In genomic region chr11:3893311-3893710, GRCh38 we compare ENCODE assay signal across 10 cellular contexts. TPM values are rescaled to one million over a fixed set of nuclear protein-coding genes. Genes with fewer than 3 reads are reported as not detected.
DNase-seq lines count a peak whose midpoint lies in the region; ATAC-seq and TF ChIP-seq lines count a peak whose summit lies in the region.
"Had no signal": no experiment of that assay in that cellular context is flagged by ENCODE, and none has a peak within 500 bp of the region (broad histone marks: within the 10 kb centered on the region; RNA-seq: fewer than 3 reads in every experiment).

No MANE protein-coding gene starts in this region.

- no peaks in the 10 kb centered on the region for H3K36me3 Mint-ChIP-seq in MCF 10A (ENCODE audit: insufficient read depth, unreplicated experiment)
- H3K36me3 Mint-ChIP-seq in IgD-negative memory B cell = no peaks in the 10 kb centered on the region
- no peaks in the 10 kb centered on the region for H3K36me3 Mint-ChIP-seq in dendritic cell treated with granulocyte-macrophage colony-stimulating factor and Interleukin-4, amounts not matched to agents 40 ng/mL and 50 ng/mL, for 4 days (ENCODE audit: low read depth)

- H3K27me3 Mint-ChIP-seq in MCF 10A (ENCODE audit: insufficient read depth, unreplicated experiment) = no peaks in the 10 kb centered on the region
- no peaks in the 10 kb centered on the region for H3K27me3 Mint-ChIP-seq in IgD-negative memory B cell
- no peaks in the 10 kb centered on the region for H3K27me3 Mint-ChIP-seq in dendritic cell treated with granulocyte-macrophage colony-stimulating factor and Interleukin-4, amounts not matched to agents 40 ng/mL and 50 ng/mL, for 4 days

- DNase-seq in breast epithelium (ENCODE audit: low spot score in 2 of 2) = no peak
- DNase-seq in MCF 10A (ENCODE audit: unreplicated experiment) = no peak
- DNase-seq in upper lobe of left lung = no peak
- DNase-seq in GM13977 (ENCODE audit: low spot score) = no peak
- DNase-seq in NCI-H128 (lab: John Stamatoyannopoulos, UW; ENCODE audit: unreplicated experiment) = no peak
- DNase-seq in erythroblast (lab: John Stamatoyannopoulos, UW) = no peak
- DNase-seq: foreskin melanocyte had no signal

- H3K4me3 Mint-ChIP-seq in MCF 10A (ENCODE audit: unreplicated experiment) = no peak overlapping the region
- H3K4me3 Mint-ChIP-seq in IgD-negative memory B cell = peak overlapping the region; percentile 40 to 90 (median 79)
- H3K4me3 Mint-ChIP-seq in dendritic cell treated with granulocyte-macrophage colony-stimulating factor and Interleukin-4, amounts not matched to agents 40 ng/mL and 50 ng/mL, for 4 days = no peak overlapping the region

- H3K27me3 ChIP-seq in breast epithelium (no peaks in the 10 kb centered on the region), upper lobe of left lung (no peaks in the 10 kb centered on the region)

- no peak for TF ChIP-seq POLR2A in breast epithelium (IDR thresholded peaks at IDR 0.05)
- TF ChIP-seq POLR2A in upper lobe of left lung (IDR thresholded peaks at IDR 0.05) = no peak
- TF ChIP-seq POLR2A in erythroblast (IDR thresholded peaks at IDR 0.05; ENCODE audit: low read length) = no peak

- H3K27ac ChIP-seq in breast epithelium (peak overlapping the region; percentile 88 to 89), upper lobe of left lung (peak overlapping the region in 3 of 4 donors; percentile 73 to 80 (median 77))

- no peak overlapping the region for H3K4me3 ChIP-seq in breast epithelium
- no peak overlapping the region for H3K4me3 ChIP-seq in upper lobe of left lung

- H3K4me1 ChIP-seq in breast epithelium (peaks cover 0 to 7% of the 10 kb centered on the region in 2 donors), upper lobe of left lung (peaks cover 12 to 18% (median 16%) of the 10 kb centered on the region in 4 donors)

- WGBS in upper lobe of left lung, 2 donors = 88 to 90% methylated on average over 2 of the region's 2 CpGs

- H3K9me3 Mint-ChIP-seq in MCF 10A (ENCODE audit: unreplicated experiment) = no peaks in the 10 kb centered on the region
- H3K9me3 Mint-ChIP-seq in IgD-negative memory B cell = no peaks in the 10 kb centered on the region
- no peaks in the 10 kb centered on the region for H3K9me3 Mint-ChIP-seq in dendritic cell treated with granulocyte-macrophage colony-stimulating factor and Interleukin-4, amounts not matched to agents 40 ng/mL and 50 ng/mL, for 4 days

- H3K9me3 ChIP-seq in breast epithelium (no peaks in the 10 kb centered on the region), upper lobe of left lung (no peaks in the 10 kb centered on the region)

- H3K36me3 ChIP-seq in breast epithelium = no peaks in the 10 kb centered on the region
- H3K36me3 ChIP-seq in upper lobe of left lung = no peaks in the 10 kb centered on the region

- POLR2A ChIA-PET in MCF 10A (lab: Yijun Ruan, JAX) = no interaction called here

- no peak for ATAC-seq in upper lobe of left lung (ENCODE audit: low FRiP score in 2 of 2)

- H3K27ac Mint-ChIP-seq in MCF 10A (ENCODE audit: low read depth, unreplicated experiment) = no peak overlapping the region
- H3K27ac Mint-ChIP-seq in IgD-negative memory B cell = peak overlapping the region in 2 of 3 donors; percentile 75 to 85
- H3K27ac Mint-ChIP-seq in dendritic cell treated with granulocyte-macrophage colony-stimulating factor and Interleukin-4, amounts not matched to agents 40 ng/mL and 50 ng/mL, for 4 days = peak overlapping the region; percentile 94

- CTCF ChIA-PET in MCF 10A (lab: Yijun Ruan, JAX) = no interaction called here

- no TSS peak for BruUV-seq in MCF 10A (replicated peaks; lab: Mats Ljungman, UMichigan)

- TF ChIP-seq CTCF in breast epithelium (IDR thresholded peaks at IDR 0.05) (no peak), MCF 10A (IDR thresholded peaks at IDR 0.05; ENCODE audit: unreplicated experiment) (no peak), upper lobe of left lung (IDR thresholded peaks at IDR 0.05) (no peak), GM13977 (IDR thresholded peaks at IDR 0.05; ENCODE audit: extremely low read depth, insufficient read depth, missing control alignments) (no peak)

- intact Hi-C loops in breast epithelium (cut with DNase I; ENCODE audit: low total_unique reads) = no loop called here
- intact Hi-C loops in MCF 10A (cut with micrococcal nuclease) = no loop called here
- intact Hi-C loops in dendritic cell treated with granulocyte-macrophage colony-stimulating factor and Interleukin-4, amounts not matched to agents 40 ng/mL and 50 ng/mL, for 4 days (cut with micrococcal nuclease) = no loop called here

- TF ChIP-seq EP300 in upper lobe of left lung (IDR thresholded peaks at IDR 0.05) = no peak

- in situ Hi-C loops in GM13977 (cut with MboI; ENCODE audit: low pct_unique_long_range_greater_than_20kb, low sequenced_read_pairs, unreplicated experiment) = no loop called here

- H3K4me1 Mint-ChIP-seq in MCF 10A (ENCODE audit: insufficient read depth, unreplicated experiment) (no peaks in the 10 kb centered on the region), IgD-negative memory B cell (peaks cover 50 to 64% (median 51%) of the 10 kb centered on the region in 3 donors)
- H3K4me1 Mint-ChIP-seq in dendritic cell treated with granulocyte-macrophage colony-stimulating factor and Interleukin-4, amounts not matched to agents 40 ng/mL and 50 ng/mL, for 4 days (ENCODE audit: low read depth) = peaks cover 49% of the 10 kb centered on the region

RNA-seq across cellular contexts. Expression of gene STIM1, which starts 37.8 kb away (rescaled TPM):
- total RNA-seq in breast epithelium = 10 to 100 TPM; 44.2 to 68.2 (median 47.9) TPM
- total RNA-seq in MCF 10A (2022) = 41.2 and 56.2 TPM in 2 replicates
- polyA plus RNA-seq in IgD-negative memory B cell = 22.1 TPM
- total RNA-seq in upper lobe of left lung = 10 to 100 TPM; 39.7 to 81.8 (median 56.5) TPM

RNA-seq across cellular contexts. Expression of gene RHOG, which starts 52.6 kb away (rescaled TPM):
- total RNA-seq in breast epithelium (10 to 100 TPM; 37.0 to 68.2 (median 37.0) TPM), MCF 10A (2022) (32.6 and 35.7 TPM in 2 replicates), upper lobe of left lung (100 to 1,000 TPM in 2 of 6 donors, 10 to 100 TPM in 4; 67.0 to 137 (median 85.1) TPM)
- polyA plus RNA-seq in IgD-negative memory B cell = 199 TPM
- polyA plus RNA-seq: neural cell had no signal

Comparison
In these comparisons a context has a peak if more than half of its experiments do, and no peak if none do; other contexts are left out.
1. H3K4me3 Mint-ChIP-seq: peak in IgD-negative memory B cell (4 of 4); none in MCF 10A (single experiment) and dendritic cell treated with granulocyte-macrophage colony-stimulating factor and Interleukin-4, amounts not matched to agents 40 ng/mL and 50 ng/mL, for 4 days (single experiment).